In genomic region chr18:45844938-45845337, GRCh38 we compare ENCODE assay signal across 1 cellular context.
TF ChIP-seq lines count a peak whose summit lies in the region.

No MANE protein-coding gene starts in this region.

TF ChIP-seq in WTC11, 78 proteins besides CTCF, POLR2A, EP300 and RAD21 (continued from another document):
- TF ChIP-seq PRDM15 (CRISPR knock-in tag; IDR thresholded peaks at IDR 0.05) (no peak), KAT7 (CRISPR knock-in tag; IDR thresholded peaks at IDR 0.05; ENCODE audit: borderline replicate concordance) (no peak), ZNF512 (CRISPR knock-in tag; IDR thresholded peaks at IDR 0.05; ENCODE audit: borderline replicate concordance) (no peak), ZNF317 (CRISPR knock-in tag; IDR thresholded peaks at IDR 0.05; ENCODE audit: borderline replicate concordance, low read depth) (no peak), ZNF263 (CRISPR knock-in tag; IDR thresholded peaks at IDR 0.05; ENCODE audit: low read depth) (no peak), CDX4 (CRISPR knock-in tag; IDR thresholded peaks at IDR 0.05; ENCODE audit: borderline replicate concordance) (no peak), RELA (CRISPR knock-in tag; IDR thresholded peaks at IDR 0.05; ENCODE audit: borderline replicate concordance) (no peak), GTF2I (CRISPR knock-in tag; conservative IDR thresholded peaks at IDR 0.05) (no peak)
